12 cellular contexts compared by ENCODE assay signal in genomic region chr6:7723554-7723953, GRCh38. TPM values are rescaled to one million over a fixed set of nuclear protein-coding genes. Genes with fewer than 3 reads are reported as not detected.
"Had no signal": no experiment of that assay in that cellular context is flagged by ENCODE, and none has a peak within 500 bp of the region (broad histone marks: within the 10 kb centered on the region; RNA-seq: fewer than 3 reads in every experiment).

No MANE protein-coding gene starts in this region.

- DNase-seq: activated gamma-delta T cell, cerebellar nuclear complex, esophagus squamous epithelium had no signal

- H3K27me3 ChIP-seq: ovary had no signal

- H3K36me3 ChIP-seq: esophagus squamous epithelium, gastroesophageal sphincter, left ventricle myocardium inferior, ovary, prostate gland, spleen had no signal

- ATAC-seq: activated naive CD8-positive, alpha-beta T cell treated with anti-CD3 and anti-CD28 coated beads, Interleukin-2, amount 50 U/mL, for 24 hours; natural killer cell treated with Interleukin-12 subunit alpha and Interleukin-12 subunit beta and Interleukin-15 and Interleukin-18, amount 100 ng/mL, for 72 hours had no signal

- H3K9me3 ChIP-seq: esophagus squamous epithelium, gastroesophageal sphincter, left ventricle myocardium inferior, ovary, prostate gland, spleen had no signal

- H3K27ac ChIP-seq: coronary artery, esophagus squamous epithelium, gastroesophageal sphincter, left ventricle myocardium inferior, ovary, prostate gland, spleen had no signal

- H3K4me3 ChIP-seq: coronary artery, esophagus squamous epithelium, gastroesophageal sphincter, left ventricle myocardium inferior, ovary, prostate gland, spleen had no signal

RNA-seq across cellular contexts. Expression of gene BMP6, which starts 2.3 kb away (rescaled TPM):
- total RNA-seq: activated CD4-positive, alpha-beta memory T cell treated with anti-CD3 and anti-CD28 coated beads, Interleukin-2, amount 10 ng/mL, durations not matched to agents 7 days and 5 days; natural killer cell treated with Interleukin-12 subunit alpha and Interleukin-12 subunit beta and Interleukin-15 and Interleukin-18, amount 100 ng/mL, for 72 hours had no signal
